In the genomic region with DNA sequence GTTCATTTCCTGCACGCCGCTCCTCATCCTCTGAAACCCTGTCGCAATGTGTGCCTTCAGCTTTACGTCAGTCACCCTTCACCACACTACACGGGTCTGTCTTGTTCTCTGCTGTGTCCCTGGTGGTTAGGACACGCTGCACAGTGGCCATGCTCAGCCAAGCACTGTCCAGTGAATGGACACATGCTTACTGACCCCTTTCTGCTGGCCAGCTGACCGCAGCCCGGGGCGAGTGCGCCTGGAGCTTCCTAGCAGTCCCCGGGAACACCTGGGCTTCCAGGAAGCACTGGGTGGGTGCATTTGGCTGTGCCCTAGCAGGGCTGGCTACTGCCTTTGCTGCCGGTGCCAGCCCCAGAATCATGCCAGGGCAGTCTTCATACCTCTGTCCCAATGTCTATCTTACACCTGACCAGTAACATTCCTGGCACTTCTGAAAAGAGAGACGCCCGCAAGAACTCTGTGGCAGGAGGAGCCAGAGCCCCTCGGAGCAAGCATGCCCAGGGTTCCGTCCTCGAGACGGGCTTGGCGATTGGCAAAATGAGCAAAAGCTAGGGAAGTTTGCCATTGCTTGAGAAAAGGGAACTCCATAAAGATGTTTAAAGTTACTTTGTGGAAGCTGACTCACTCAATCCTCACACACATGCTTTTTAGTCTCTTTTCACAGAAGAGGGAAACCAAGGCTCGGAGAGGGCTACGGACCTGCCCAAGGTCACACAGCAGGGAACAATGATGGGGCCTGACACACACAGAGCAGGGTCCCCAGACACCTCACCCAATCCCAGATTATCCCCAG, we compare ENCODE assay signal across 1 cellular context.
TF ChIP-seq lines count a peak whose summit lies in the region.

No MANE protein-coding gene starts in this region.

TF ChIP-seq in HepG2, 621 proteins besides CTCF, POLR2A, EP300 and RAD21:
- TF ChIP-seq, protein P1, sequence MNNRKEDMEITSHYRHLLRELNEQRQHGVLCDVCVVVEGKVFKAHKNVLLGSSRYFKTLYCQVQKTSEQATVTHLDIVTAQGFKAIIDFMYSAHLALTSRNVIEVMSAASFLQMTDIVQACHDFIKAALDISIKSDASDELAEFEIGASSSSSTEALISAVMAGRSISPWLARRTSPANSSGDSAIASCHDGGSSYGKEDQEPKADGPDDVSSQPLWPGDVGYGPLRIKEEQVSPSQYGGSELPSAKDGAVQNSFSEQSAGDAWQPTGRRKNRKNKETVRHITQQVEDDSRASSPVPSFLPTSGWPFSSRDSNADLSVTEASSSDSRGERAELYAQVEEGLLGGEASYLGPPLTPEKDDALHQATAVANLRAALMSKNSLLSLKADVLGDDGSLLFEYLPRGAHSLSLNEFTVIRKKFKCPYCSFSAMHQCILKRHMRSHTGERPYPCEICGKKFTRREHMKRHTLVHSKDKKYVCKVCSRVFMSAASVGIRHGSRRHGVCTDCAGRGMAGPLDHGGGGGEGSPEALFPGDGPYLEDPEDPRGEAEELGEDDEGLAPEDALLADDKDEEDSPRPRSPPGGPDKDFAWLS (CRISPR knock-in tag; IDR thresholded peaks at IDR 0.05; ENCODE audit: borderline replicate concordance): no peak
- TF ChIP-seq ZNF496 (CRISPR knock-in tag; IDR thresholded peaks at IDR 0.05; ENCODE audit: insufficient replicate concordance) (no peak), RELA (CRISPR knock-in tag; IDR thresholded peaks at IDR 0.05) (no peak), RBFOX2 (IDR thresholded peaks at IDR 0.05; ENCODE audit: low read depth, low read length) (no peak), ZNF703 (CRISPR knock-in tag; IDR thresholded peaks at IDR 0.05; ENCODE audit: borderline replicate concordance) (no peak), ZNF138 (CRISPR knock-in tag; IDR thresholded peaks at IDR 0.05; ENCODE audit: low read depth) (no peak), RNF2 (conservative IDR thresholded peaks at IDR 0.05; ENCODE audit: low read depth) (no peak), ZMYM4 (CRISPR knock-in tag; IDR thresholded peaks at IDR 0.05) (no peak), FIP1L1 (IDR thresholded peaks at IDR 0.05; ENCODE audit: borderline replicate concordance, insufficient read depth, low read depth, low read length) (no peak), YEATS2 (CRISPR knock-in tag; IDR thresholded peaks at IDR 0.05; ENCODE audit: borderline replicate concordance) (no peak)
